24 cellular contexts compared by ENCODE assay signal in the genomic region with DNA sequence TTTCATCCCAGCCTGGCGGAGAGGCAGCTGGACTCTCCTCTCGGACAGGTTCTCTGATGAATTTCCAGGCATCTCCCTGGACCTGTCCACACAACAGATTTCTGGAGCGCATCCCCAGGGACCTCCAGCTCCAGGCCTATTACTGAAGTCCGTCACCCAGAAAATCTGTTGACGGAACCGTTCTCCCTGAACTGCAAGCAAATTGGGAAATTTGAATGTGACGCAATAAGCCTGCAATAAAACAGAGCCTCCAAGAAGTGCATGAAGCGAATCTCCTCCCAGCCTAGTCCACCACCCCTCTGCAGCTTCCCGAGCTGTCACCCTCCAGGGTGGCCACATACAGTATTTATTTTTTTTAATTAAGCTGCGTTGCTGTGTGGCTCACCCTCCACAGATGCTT.
DNase-seq lines count a peak whose midpoint lies in the region; ATAC-seq and TF ChIP-seq lines count a peak whose summit lies in the region.
"Had no signal": no experiment of that assay in that cellular context is flagged by ENCODE, and none has a peak within 500 bp of the region (broad histone marks: within the 10 kb centered on the region; RNA-seq: fewer than 3 reads in every experiment).

No MANE protein-coding gene starts in this region.

- H3K9ac ChIP-seq in mesenchymal stem cell (ENCODE audit: low read length): no peak overlapping the region

- peak overlapping the region in 4 of 5 experiments; percentile 38 to 92 (median 64) for H3K27ac Mint-ChIP-seq in brain
- H3K27ac Mint-ChIP-seq in activated CD4-positive, alpha-beta T cell treated with anti-CD3 and anti-CD28 coated beads, Interleukin-2, amount 10 ng/mL, durations not matched to agents 24 days and 14 days: no peak overlapping the region
- H3K27ac Mint-ChIP-seq: activated CD4-positive, alpha-beta memory T cell treated with anti-CD3 and anti-CD28 coated beads, Interleukin-2, amount 10 ng/mL, durations not matched to agents 7 days and 5 days; activated naive CD8-positive, alpha-beta T cell treated with anti-CD3 and anti-CD28 coated beads, Interleukin-2, amount 50 U/mL, for 24 hours; effector memory CD8-positive, alpha-beta T cell; naive thymus-derived CD4-positive, alpha-beta T cell; stimulated activated naive CD8-positive, alpha-beta T cell treated with anti-CD3 and anti-CD28 coated beads, Interleukin-15, Interleukin-2, amounts not matched to agents 100 ng/mL and 50 ng/mL, for 24 hours had no signal

- intact Hi-C loops in activated CD4-positive, alpha-beta T cell treated with anti-CD3 and anti-CD28 coated beads, Interleukin-2, amount 10 ng/mL, durations not matched to agents 24 days and 14 days (cut with micrococcal nuclease): no loop called here

- peaks cover 2% of the 10 kb centered on the region for H3K79me1 ChIP-seq in mesenchymal stem cell (replicated peaks; ENCODE audit: low read length, poor library complexity, severe bottlenecking)

- H2BK12ac ChIP-seq in mesenchymal stem cell (ENCODE audit: low read length in 2 of 2): no peak overlapping the region

- no peak overlapping the region for H4K8ac ChIP-seq in mesenchymal stem cell (ENCODE audit: low read length)

- H3K4me1 Mint-ChIP-seq in brain: peaks cover 94% of the 10 kb centered on the region
- H3K4me1 Mint-ChIP-seq in activated CD4-positive, alpha-beta T cell treated with anti-CD3 and anti-CD28 coated beads, Interleukin-2, amount 10 ng/mL, durations not matched to agents 24 days and 14 days: peaks cover 8% of the 10 kb centered on the region

- no peak overlapping the region for H2BK15ac ChIP-seq in mesenchymal stem cell (ENCODE audit: low read depth, poor library complexity, severe bottlenecking)

- peaks cover 0 to 3% (median 0%) of the 10 kb centered on the region in 5 experiments for H3K9me3 Mint-ChIP-seq in brain
- no peaks in the 10 kb centered on the region for H3K9me3 Mint-ChIP-seq in activated CD4-positive, alpha-beta T cell treated with anti-CD3 and anti-CD28 coated beads, Interleukin-2, amount 10 ng/mL, durations not matched to agents 24 days and 14 days
- H3K9me3 Mint-ChIP-seq: activated CD4-positive, alpha-beta memory T cell treated with anti-CD3 and anti-CD28 coated beads, Interleukin-2, amount 10 ng/mL, durations not matched to agents 7 days and 5 days; activated naive CD8-positive, alpha-beta T cell treated with anti-CD3 and anti-CD28 coated beads, Interleukin-2, amount 50 U/mL, for 24 hours; effector memory CD8-positive, alpha-beta T cell; naive thymus-derived CD4-positive, alpha-beta T cell; stimulated activated naive CD8-positive, alpha-beta T cell treated with anti-CD3 and anti-CD28 coated beads, Interleukin-15, Interleukin-2, amounts not matched to agents 100 ng/mL and 50 ng/mL, for 24 hours had no signal

- H2BK120ac ChIP-seq in mesenchymal stem cell (ENCODE audit: low read depth, low read length): no peak overlapping the region

- H2AK5ac ChIP-seq in mesenchymal stem cell (ENCODE audit: low read length, severe bottlenecking): no peak overlapping the region

- H3K18ac ChIP-seq in mesenchymal stem cell (ENCODE audit: low read depth in 1 of 2, low read length in 2 of 2): no peak overlapping the region

- no peak overlapping the region for H3K4ac ChIP-seq in mesenchymal stem cell (ENCODE audit: low read depth in 1 of 2, low read length in 2 of 2)

- no peak overlapping the region for H3K27ac ChIP-seq in mesenchymal stem cell (ENCODE audit: low read length, poor library complexity, severe bottlenecking)
- H3K27ac ChIP-seq: brain microvascular endothelial cell, tibial artery had no signal

- no peaks in the 10 kb centered on the region for H3K27me3 Mint-ChIP-seq in brain
- H3K27me3 Mint-ChIP-seq in activated CD4-positive, alpha-beta T cell treated with anti-CD3 and anti-CD28 coated beads, Interleukin-2, amount 10 ng/mL, durations not matched to agents 24 days and 14 days: peaks cover 16% of the 10 kb centered on the region

- H3K4me2 ChIP-seq in mesenchymal stem cell (ENCODE audit: low read length, poor library complexity, severe bottlenecking): no peak overlapping the region

- peak overlapping the region in 1 of 5 experiments; percentile 45 for H3K4me3 Mint-ChIP-seq in brain
- no peak overlapping the region for H3K4me3 Mint-ChIP-seq in activated CD4-positive, alpha-beta T cell treated with anti-CD3 and anti-CD28 coated beads, Interleukin-2, amount 10 ng/mL, durations not matched to agents 24 days and 14 days
- H3K4me3 Mint-ChIP-seq: activated CD4-positive, alpha-beta memory T cell treated with anti-CD3 and anti-CD28 coated beads, Interleukin-2, amount 10 ng/mL, durations not matched to agents 7 days and 5 days; activated naive CD8-positive, alpha-beta T cell treated with anti-CD3 and anti-CD28 coated beads, Interleukin-2, amount 50 U/mL, for 24 hours; effector memory CD8-positive, alpha-beta T cell; naive thymus-derived CD4-positive, alpha-beta T cell; stimulated activated naive CD8-positive, alpha-beta T cell treated with anti-CD3 and anti-CD28 coated beads, Interleukin-15, Interleukin-2, amounts not matched to agents 100 ng/mL and 50 ng/mL, for 24 hours had no signal

- no peak overlapping the region for H3K23ac ChIP-seq in mesenchymal stem cell (ENCODE audit: low read length in 2 of 2)

- H2AFZ ChIP-seq in mesenchymal stem cell (ENCODE audit: low read depth, low read length): no peak overlapping the region

- H3K4me1 ChIP-seq in mesenchymal stem cell (ENCODE audit: control insufficient read depth, insufficient read depth, low read depth, low read length): peaks cover 15% of the 10 kb centered on the region

- no peak for TF ChIP-seq CTCF in brain (conservative IDR thresholded peaks at IDR 0.05)

- H4K91ac ChIP-seq in mesenchymal stem cell (ENCODE audit: low read length): no peak overlapping the region

- no peak overlapping the region for H3K14ac ChIP-seq in mesenchymal stem cell (ENCODE audit: low read length in 2 of 2)

- peak; percentile 2 for DNase-seq in GF-D8 (lab: John Stamatoyannopoulos, UW)
- DNase-seq in MV-4-11 (lab: John Stamatoyannopoulos, UW): peak; percentile 75
- peak; percentile 30 for DNase-seq in mesenchymal stem cell
- no peak for DNase-seq in activated CD4-positive, alpha-beta T cell treated with anti-CD3 and anti-CD28 coated beads, Interleukin-2, amount 10 ng/mL, durations not matched to agents 24 days and 14 days
- DNase-seq: activated CD4-positive, alpha-beta memory T cell treated with anti-CD3 and anti-CD28 coated beads, Interleukin-2, amount 10 ng/mL, durations not matched to agents 7 days and 5 days; activated gamma-delta T cell; activated naive CD8-positive, alpha-beta T cell treated with anti-CD3 and anti-CD28 coated beads, Interleukin-2, amount 50 U/mL, for 24 hours; activated T-cell treated with anti-CD3 and anti-CD28 coated beads for 4 hours; brain microvascular endothelial cell; effector memory CD8-positive, alpha-beta T cell; mesendoderm; naive thymus-derived CD4-positive, alpha-beta T cell; NCI-H1417 treated with DMSO at 0.1 percent for 48 hours; NCI-H510A treated with DMSO at 0.1 percent for 48 hours; stimulated activated CD4-positive, alpha-beta T cell treated with anti-CD3 and anti-CD28 coated beads, Interleukin-12 subunit alpha, Interleukin-12 subunit beta, amount 100 ng/mL, for 4 hours; stimulated activated CD4-positive, alpha-beta T cell treated with anti-CD3 and anti-CD28 coated beads, Interleukin-4, amount 100 ng/mL, for 4 hours; tibial artery had no signal

- 77% methylated on average over 10 of the region's 10 CpGs for WGBS in mesenchymal stem cell

- ATAC-seq in GM21576 (IDR thresholded peaks at IDR 0.05; ENCODE audit: unreplicated experiment) (no peak), GM18502 (IDR thresholded peaks at IDR 0.05; ENCODE audit: poor library complexity, unreplicated experiment) (no peak), GM21619 (IDR thresholded peaks at IDR 0.05; ENCODE audit: unreplicated experiment) (no peak)
- ATAC-seq: activated naive CD8-positive, alpha-beta T cell treated with anti-CD3 and anti-CD28 coated beads, Interleukin-2, amount 50 U/mL, for 24 hours; effector memory CD8-positive, alpha-beta T cell; esophagus mucosa; HCT116; naive thymus-derived CD4-positive, alpha-beta T cell had no signal

- H3K36me3 Mint-ChIP-seq in brain: no peaks in the 10 kb centered on the region
- no peaks in the 10 kb centered on the region for H3K36me3 Mint-ChIP-seq in activated CD4-positive, alpha-beta T cell treated with anti-CD3 and anti-CD28 coated beads, Interleukin-2, amount 10 ng/mL, durations not matched to agents 24 days and 14 days (ENCODE audit: low read depth)
- H3K36me3 Mint-ChIP-seq: naive thymus-derived CD4-positive, alpha-beta T cell had no signal

- no peak overlapping the region for H3K4me3 ChIP-seq in mesenchymal stem cell (ENCODE audit: insufficient read depth in 1 of 2, low read depth in 1 of 2, low read length in 2 of 2)
- H3K4me3 ChIP-seq: tibial artery had no signal

- no peak overlapping the region for H2BK5ac ChIP-seq in mesenchymal stem cell (ENCODE audit: low read depth, low read length, poor library complexity, severe bottlenecking)

- H3K9me3 ChIP-seq in mesenchymal stem cell (ENCODE audit: control insufficient read depth, low read length): no peaks in the 10 kb centered on the region
- H3K9me3 ChIP-seq: tibial artery had no signal

- H3K27me3 ChIP-seq in mesenchymal stem cell (ENCODE audit: control insufficient read depth in 1 of 2, insufficient read depth in 1 of 2, low read length in 2 of 2): peaks cover 58 to 67% of the 10 kb centered on the region in 2 experiments

- H3K36me3 ChIP-seq in mesenchymal stem cell (ENCODE audit: control insufficient read depth in 1 of 2, insufficient read depth in 2 of 2, low read depth in 1 of 2, low read length in 2 of 2): no peaks in the 10 kb centered on the region
- H3K36me3 ChIP-seq: brain microvascular endothelial cell, tibial artery had no signal
